17 cellular contexts compared by ENCODE assay signal in genomic region chr5:78009937-78010527, GRCh38.
DNase-seq lines count a peak whose midpoint lies in the region; ATAC-seq, FAIRE-seq and TF ChIP-seq lines count a peak whose summit lies in the region.
"Had no signal": no experiment of that assay in that cellular context is flagged by ENCODE, and none has a peak within 500 bp of the region (broad histone marks: within the 10 kb centered on the region; RNA-seq: fewer than 3 reads in every experiment).

No MANE protein-coding gene starts in this region.

- peaks cover 3% of the 10 kb centered on the region for H3K36me3 Mint-ChIP-seq in chondrocyte (ENCODE audit: low read depth)
- H3K36me3 Mint-ChIP-seq in stimulated activated memory B cell treated with anti-CD40 and anti-IgM and Interleukin-4, amounts not matched to agents 10 μg/mL and 1 μg/mL and 100 μg/mL, for 72 hours, result peaks cover 6% of the 10 kb centered on the region

- no peaks in the 10 kb centered on the region for H3K27me3 Mint-ChIP-seq in chondrocyte (ENCODE audit: low read depth)
- H3K27me3 Mint-ChIP-seq in stimulated activated memory B cell treated with anti-CD40 and anti-IgM and Interleukin-4, amounts not matched to agents 10 μg/mL and 1 μg/mL and 100 μg/mL, for 72 hours, result no peaks in the 10 kb centered on the region

- in situ Hi-C loops in KBM-7 (cut with MboI; ENCODE audit: low pct_unique_long_range_greater_than_20kb, low sequenced_read_pairs), result no loop called here

- H3K4me1 Mint-ChIP-seq in chondrocyte (ENCODE audit: low read depth), result peaks cover 11% of the 10 kb centered on the region
- no peaks in the 10 kb centered on the region for H3K4me1 Mint-ChIP-seq in stimulated activated memory B cell treated with anti-CD40 and anti-IgM and Interleukin-4, amounts not matched to agents 10 μg/mL and 1 μg/mL and 100 μg/mL, for 72 hours

- H3K27me3 ChIP-seq in left ventricle myocardium inferior (ENCODE audit: low read depth) (no peaks in the 10 kb centered on the region), tibial artery (no peaks in the 10 kb centered on the region)

- intact Hi-C loops in Right ventricle myocardium superior (cut with DNase I), result loop anchor here (10.0 kb wide), 2 partner anchors 365 to 445 kb away; no protein-coding TSS in a partner anchor
- intact Hi-C loops in left ventricle myocardium inferior (cut with micrococcal nuclease), result no loop called here
- intact Hi-C loops in kidney (cut with DNase I), result no loop called here
- intact Hi-C loops in tibial artery (cut with DNase I; ENCODE audit: low total_unique reads), result loop anchor here (5.0 kb wide), 1 partner anchor 143 kb away; no protein-coding TSS in a partner anchor
- intact Hi-C loops in head of caudate nucleus (cut with DNase I), result loop anchor here (5.0 kb wide), 1 partner anchor 143 kb away; no protein-coding TSS in a partner anchor

- H3K27ac Mint-ChIP-seq in chondrocyte (ENCODE audit: unreplicated experiment), result no peak overlapping the region
- no peak overlapping the region for H3K27ac Mint-ChIP-seq in stimulated activated memory B cell treated with anti-CD40 and anti-IgM and Interleukin-4, amounts not matched to agents 10 μg/mL and 1 μg/mL and 100 μg/mL, for 72 hours
- H3K27ac Mint-ChIP-seq: brain had no signal

- H3K4me1 ChIP-seq in left ventricle myocardium inferior (peaks cover 12% of the 10 kb centered on the region), kidney (ENCODE audit: control insufficient read depth in 1 of 2, insufficient read depth in 1 of 2, low read depth in 1 of 2, low read length in 2 of 2) (no peaks in the 10 kb centered on the region), tibial artery (peaks cover 0 to 21% (median 3%) of the 10 kb centered on the region in 4 donors)

- H3K36me3 ChIP-seq in left ventricle myocardium inferior (no peaks in the 10 kb centered on the region), kidney (ENCODE audit: control insufficient read depth in 1 of 2, insufficient read depth in 2 of 2, low read length in 2 of 2) (no peaks in the 10 kb centered on the region), tibial artery (no peaks in the 10 kb centered on the region)
- H3K36me3 ChIP-seq: WERI-Rb-1 had no signal

- peak; percentile 61 for FAIRE-seq in kidney (lab: Jason Lieb, UNC)

- H3K9ac ChIP-seq in kidney (ENCODE audit: low read length in 2 of 2), result no peak overlapping the region

- no peak for TF ChIP-seq CTCF in left ventricle myocardium inferior (IDR thresholded peaks at IDR 0.05; ENCODE audit: borderline replicate concordance)
- peak; percentile 20 for TF ChIP-seq CTCF in chondrocyte (IDR thresholded peaks at IDR 0.05)
- TF ChIP-seq CTCF in kidney (IDR thresholded peaks at IDR 0.05; ENCODE audit: borderline replicate concordance, extremely low read depth, insufficient read depth), result no peak
- TF ChIP-seq CTCF in tibial artery (IDR thresholded peaks at IDR 0.05), result peak in 1 of 2 experiments; percentile 31

- DNase-seq in Right ventricle myocardium superior, result no peak
- DNase-seq in left ventricle myocardium inferior, result no peak
- DNase-seq in chondrocyte (ENCODE audit: low spot score), result no peak
- no peak for DNase-seq in kidney
- no peak for DNase-seq in tibial artery
- no peak for DNase-seq in head of caudate nucleus
- DNase-seq in KBM-7, result no peak
- DNase-seq: activated effector memory CD4-positive, alpha-beta T cell treated with Interleukin-2 at 50 U/mL for 16 hours; effector CD4-positive, alpha-beta T cell; glutamatergic neuron; Karpas-422; NCI-H510A; PC-9; posterior cingulate gyrus; WERI-Rb-1 had no signal

- H3K4me3 ChIP-seq in left ventricle myocardium inferior (no peak overlapping the region), kidney (ENCODE audit: low read length in 2 of 2) (no peak overlapping the region), tibial artery (peak overlapping the region in 1 of 2 donors; percentile 12)
- H3K4me3 ChIP-seq: PC-9 had no signal

- H3K27ac ChIP-seq in left ventricle myocardium inferior (replicated peaks) (no peak overlapping the region), kidney (ENCODE audit: low read depth in 2 of 2, low read length in 2 of 2) (peak overlapping the region in 1 of 2 donors; percentile 16), tibial artery (peak overlapping the region; percentile 14 to 47)
- H3K27ac ChIP-seq: PC-9, WERI-Rb-1 had no signal

- H3K9me3 Mint-ChIP-seq in chondrocyte (ENCODE audit: low read depth), result no peaks in the 10 kb centered on the region
- no peaks in the 10 kb centered on the region for H3K9me3 Mint-ChIP-seq in stimulated activated memory B cell treated with anti-CD40 and anti-IgM and Interleukin-4, amounts not matched to agents 10 μg/mL and 1 μg/mL and 100 μg/mL, for 72 hours
- H3K9me3 Mint-ChIP-seq: brain had no signal

- H3K9me3 ChIP-seq in left ventricle myocardium inferior (replicated peaks) (no peaks in the 10 kb centered on the region), kidney (ENCODE audit: control insufficient read depth in 1 of 2, low read length in 2 of 2) (no peaks in the 10 kb centered on the region), tibial artery (no peaks in the 10 kb centered on the region)

- ATAC-seq in Right ventricle myocardium superior (ENCODE audit: poor library complexity), result peak; percentile 70
- no peak for ATAC-seq in stimulated activated memory B cell treated with anti-CD40 and anti-IgM and Interleukin-4, amounts not matched to agents 10 μg/mL and 1 μg/mL and 100 μg/mL, for 72 hours

- no peak overlapping the region for H3K4me3 Mint-ChIP-seq in chondrocyte (ENCODE audit: unreplicated experiment)
- no peak overlapping the region for H3K4me3 Mint-ChIP-seq in stimulated activated memory B cell treated with anti-CD40 and anti-IgM and Interleukin-4, amounts not matched to agents 10 μg/mL and 1 μg/mL and 100 μg/mL, for 72 hours
- H3K4me3 Mint-ChIP-seq: brain had no signal

Comparison
In these comparisons a context has a peak if more than half of its experiments do, and no peak if none do; other contexts are left out.
1. intact Hi-C loops: an anchor here in Right ventricle myocardium superior (10.0 kb wide), tibial artery (5.0 kb wide) and head of caudate nucleus (5.0 kb wide); none called in left ventricle myocardium inferior and kidney.